In the genomic region with DNA sequence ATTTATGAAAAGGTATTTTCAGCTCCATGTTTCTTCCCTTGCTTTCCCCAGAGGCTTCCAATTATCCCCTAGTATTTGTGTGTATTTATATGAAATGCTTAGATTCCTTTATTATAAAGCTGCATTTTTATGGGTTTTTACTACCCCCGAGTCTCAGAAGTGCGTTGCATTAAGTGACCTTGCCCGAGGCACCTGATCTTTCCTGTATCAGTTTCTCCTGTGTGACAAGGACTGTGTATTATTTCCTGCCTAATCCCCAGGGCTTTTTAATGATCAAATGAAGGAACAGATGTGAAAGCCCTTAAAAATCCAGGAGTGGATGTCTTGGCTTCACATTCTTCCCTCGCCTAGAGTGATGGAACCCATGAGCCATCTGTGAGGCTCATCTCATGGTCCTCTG, we compare ENCODE assay signal across 18 cellular contexts.
"Had no signal": no experiment of that assay in that cellular context is flagged by ENCODE, and none has a peak within 500 bp of the region (broad histone marks: within the 10 kb centered on the region; RNA-seq: fewer than 3 reads in every experiment).

No MANE protein-coding gene starts in this region.

- H3K36me3 ChIP-seq: neutrophil, prostate gland, vagina had no signal

- DNase-seq: dorsolateral prefrontal cortex; effector CD4-positive, alpha-beta T cell; natural killer cell; right cardiac atrium; stimulated activated CD4-positive, alpha-beta T cell treated with anti-CD3 and anti-CD28 coated beads, Interleukin-15, amount 100 ng/mL, for 24 hours; stimulated activated CD4-positive, alpha-beta T cell treated with anti-CD3 and anti-CD28 coated beads, Interleukin-2, amount 100 ng/mL, for 48 hours; stimulated activated naive B cell treated with anti-CD40 and anti-IgM and Interleukin-4, amounts not matched to agents 10 μg/mL and 1 μg/mL and 100 μg/mL, for 72 hours; trophoblast cell had no signal

- H3K36me3 Mint-ChIP-seq: natural killer cell had no signal

- H3K27me3 ChIP-seq: dorsolateral prefrontal cortex, neutrophil, spleen, suprapubic skin, vagina had no signal

- H3K4me3 ChIP-seq: dorsolateral prefrontal cortex, lung, prostate gland, skin epidermis, spleen, suprapubic skin, vagina had no signal

- ATAC-seq: natural killer cell; right cardiac atrium; stimulated activated naive B cell treated with anti-CD40 and anti-IgM and Interleukin-4, amounts not matched to agents 10 μg/mL and 1 μg/mL and 100 μg/mL, for 72 hours had no signal

- H3K27ac ChIP-seq: neutrophil, parathyroid adenoma, prostate gland, skin epidermis, suprapubic skin, vagina had no signal

- H3K4me1 ChIP-seq: parathyroid adenoma, prostate gland, suprapubic skin, vagina had no signal

- H3K4me3 Mint-ChIP-seq: memory B cell; natural killer cell; stimulated activated naive B cell treated with anti-CD40 and anti-IgM and Interleukin-4, amounts not matched to agents 10 μg/mL and 1 μg/mL and 100 μg/mL, for 72 hours; stimulated activated naive CD8-positive, alpha-beta T cell treated with anti-CD3 and anti-CD28 coated beads, Interleukin-15, Interleukin-2, amounts not matched to agents 100 ng/mL and 50 ng/mL, for 24 hours had no signal

- H3K4me1 Mint-ChIP-seq: memory B cell, natural killer cell had no signal

- H3K9me3 Mint-ChIP-seq: memory B cell; natural killer cell; stimulated activated naive CD8-positive, alpha-beta T cell treated with anti-CD3 and anti-CD28 coated beads, Interleukin-15, Interleukin-2, amounts not matched to agents 100 ng/mL and 50 ng/mL, for 24 hours had no signal

- H3K9me3 ChIP-seq: neutrophil, prostate gland, spleen, vagina had no signal

- H3K27me3 Mint-ChIP-seq: memory B cell; stimulated activated naive B cell treated with anti-CD40 and anti-IgM and Interleukin-4, amounts not matched to agents 10 μg/mL and 1 μg/mL and 100 μg/mL, for 72 hours; stimulated activated naive CD8-positive, alpha-beta T cell treated with anti-CD3 and anti-CD28 coated beads, Interleukin-15, Interleukin-2, amounts not matched to agents 100 ng/mL and 50 ng/mL, for 24 hours had no signal

- H3K27ac Mint-ChIP-seq: memory B cell; natural killer cell; stimulated activated naive B cell treated with anti-CD40 and anti-IgM and Interleukin-4, amounts not matched to agents 10 μg/mL and 1 μg/mL and 100 μg/mL, for 72 hours; stimulated activated naive CD8-positive, alpha-beta T cell treated with anti-CD3 and anti-CD28 coated beads, Interleukin-15, Interleukin-2, amounts not matched to agents 100 ng/mL and 50 ng/mL, for 24 hours had no signal
